ENCODE assay signal across 9 cellular contexts in genomic region chr1:205449750-205450443, GRCh38.
DNase-seq lines count a peak whose midpoint lies in the region; ATAC-seq and TF ChIP-seq lines count a peak whose summit lies in the region.
"Had no signal": no experiment of that assay in that cellular context is flagged by ENCODE, and none has a peak within 500 bp of the region (broad histone marks: within the 10 kb centered on the region; RNA-seq: fewer than 3 reads in every experiment).

No MANE protein-coding gene starts in this region.

- H3K9me3 ChIP-seq in parathyroid adenoma (ENCODE audit: control insufficient read depth, low read length), result no peaks in the 10 kb centered on the region
- H3K9me3 ChIP-seq: uterus had no signal

- H3K4me2 ChIP-seq in parathyroid adenoma (ENCODE audit: low read length), result no peak overlapping the region

- H3K27ac ChIP-seq in parathyroid adenoma, result peak overlapping the region; percentile 81
- H3K27ac ChIP-seq: uterus had no signal

- POLR2A ChIA-PET in GM10248 (lab: Yijun Ruan, JAX), result no interaction called here

- no peaks in the 10 kb centered on the region for H3K79me2 ChIP-seq in parathyroid adenoma

- H3K4me1 ChIP-seq in parathyroid adenoma, result peaks cover 4% of the 10 kb centered on the region

- ATAC-seq in GM21576 (IDR thresholded peaks at IDR 0.05; ENCODE audit: unreplicated experiment) (no peak), HG02885 (IDR thresholded peaks at IDR 0.05; ENCODE audit: poor library complexity, unreplicated experiment) (no peak)

- CTCF ChIA-PET in GM10248 (lab: Yijun Ruan, JAX), result interaction anchor here (1.0 to 1.4 kb wide), 2 partner anchors 36 to 38 kb away, joined by 3 to 5 read pairs; no protein-coding TSS in a partner anchor

- H3K4me3 ChIP-seq in cardiac fibroblast (replicated peaks in 1 of 2; ENCODE audit: low read depth in 2 of 2, low read length in 2 of 2), result peak overlapping the region in 1 of 2 donors; percentile 46
- no peak overlapping the region for H3K4me3 ChIP-seq in parathyroid adenoma (ENCODE audit: low read depth, low read length)
- H3K4me3 ChIP-seq: uterus had no signal

- no peaks in the 10 kb centered on the region for H3K36me3 ChIP-seq in parathyroid adenoma (ENCODE audit: control insufficient read depth, insufficient read depth, low read length)
- H3K36me3 ChIP-seq: uterus had no signal

- no peak overlapping the region for H2AFZ ChIP-seq in parathyroid adenoma

- TF ChIP-seq CTCF in GM10248 (IDR thresholded peaks at IDR 0.05; ENCODE audit: control extremely low read depth, extremely low read depth, low read depth, missing control alignments) (no peak), cardiac fibroblast (IDR thresholded peaks at IDR 0.05; ENCODE audit: low read depth, low read length) (no peak), parathyroid adenoma (IDR thresholded peaks at IDR 0.05) (no peak)

- no peak overlapping the region for H3K9ac ChIP-seq in parathyroid adenoma

- H3K27me3 ChIP-seq in parathyroid adenoma (ENCODE audit: control insufficient read depth, insufficient read depth, low read length), result peaks cover 4% of the 10 kb centered on the region

- DNase-seq in GM10248 (ENCODE audit: extremely low spot score), result peak; percentile 57
- DNase-seq in NCI-H526 treated with DMSO at 0.1 percent for 48 hours (lab: John Stamatoyannopoulos, UW), result peak; percentile 22
- DNase-seq in cardiac fibroblast (ENCODE audit: low read depth in 2 of 2), result peak; percentile 22 to 66
- no peak for DNase-seq in NCI-H2107 (lab: John Stamatoyannopoulos, UW)
- no peak for DNase-seq in inferior parietal cortex (ENCODE audit: extremely low spot score)

Comparison
In these comparisons a context has a peak if more than half of its experiments do, and no peak if none do; other contexts are left out.
1. DNase-seq: peak in GM10248 (single experiment), NCI-H526 treated with DMSO at 0.1 percent for 48 hours (single experiment) and cardiac fibroblast (2 of 2); none in NCI-H2107 (single experiment) and inferior parietal cortex (single experiment).